ENCODE assay signal across 23 cellular contexts in genomic region chr11:46223252-46223513, GRCh38. TPM values are rescaled to one million over a fixed set of nuclear protein-coding genes. Genes with fewer than 3 reads are reported as not detected.
"Had no signal": no experiment of that assay in that cellular context is flagged by ENCODE, and none has a peak within 500 bp of the region (broad histone marks: within the 10 kb centered on the region; RNA-seq: fewer than 3 reads in every experiment).

No MANE protein-coding gene starts in this region.

- H3K9ac ChIP-seq: SK-N-SH had no signal

- H3K4me3 ChIP-seq: MG63 had no signal

- H3K27me3 ChIP-seq: MG63 had no signal

- H3K36me3 Mint-ChIP-seq: T-cell had no signal

- H3K27ac Mint-ChIP-seq: T-cell had no signal

- ATAC-seq: Panc1, PC-3, T-cell had no signal

- H3K4me3 Mint-ChIP-seq: T-cell had no signal

- H3K9me3 ChIP-seq: MG63, SK-N-SH had no signal

- H3K9me2 ChIP-seq: SK-N-SH had no signal

- H3K4me1 Mint-ChIP-seq: T-cell had no signal

- H3K27ac ChIP-seq: HL-60, RWPE1 had no signal

- DNase-seq: Karpas-422, KG1, MG63, NCI-H1092 treated with DMSO at 0.1 percent for 48 hours, NCI-H1436, NCI-H187, NCI-H2029, NCI-H2081 treated with DMSO at 0.1 percent for 48 hours, NCI-H2171, NCI-H226, NCI-H446, NCI-H510A, NCI-H524 treated with DMSO at 0.1 percent for 48 hours, NCI-H774, PC-3, SHP77, SK-N-SH, SW 1271, T-cell had no signal

- H3K4me2 ChIP-seq: SK-N-SH had no signal

- H3K36me3 ChIP-seq: MG63 had no signal

- H3K9me3 Mint-ChIP-seq: T-cell had no signal

RNA-seq across cellular contexts. Expression of gene CREB3L1, which starts 54.3 kb away (rescaled TPM):
- total RNA-seq: SK-MEL-5 had no signal
